In the genomic region with DNA sequence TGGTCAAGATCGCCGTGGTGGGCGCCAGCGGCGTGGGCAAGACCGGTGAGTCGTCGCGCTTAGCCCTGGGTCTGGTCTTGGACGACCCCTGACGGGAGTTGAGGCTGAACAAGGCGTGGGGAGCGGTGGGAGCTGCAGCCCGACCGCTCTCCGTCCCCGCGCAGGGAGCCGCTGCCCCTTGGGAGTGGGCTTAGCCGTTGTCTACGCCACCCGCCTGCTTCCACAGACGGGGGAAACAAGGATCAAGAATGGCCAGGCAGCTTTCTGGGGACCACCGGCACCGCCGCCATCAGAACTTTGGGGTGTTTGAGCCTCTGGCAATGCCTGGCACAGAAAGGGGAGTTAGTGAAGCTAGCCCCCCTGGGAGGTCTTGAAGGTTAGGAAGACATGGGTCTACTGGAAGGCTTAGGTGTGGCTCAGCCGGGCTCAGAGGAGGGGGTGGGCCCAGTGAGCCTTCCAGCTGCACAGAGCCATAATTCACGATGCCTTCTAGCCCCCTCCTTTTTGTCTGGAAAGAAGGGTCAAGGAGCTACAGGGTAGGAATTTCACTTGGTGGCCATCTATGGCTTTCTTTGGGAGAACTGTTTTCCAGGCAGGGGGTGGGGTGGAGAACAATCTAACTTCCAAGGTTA, we compare ENCODE assay signal across 8 cellular contexts. TPM values are rescaled to one million over a fixed set of nuclear protein-coding genes. Genes with fewer than 3 reads are reported as not detected.
DNase-seq lines count a peak whose midpoint lies in the region; ATAC-seq and TF ChIP-seq lines count a peak whose summit lies in the region.

No MANE protein-coding gene starts in this region.

- DNase-seq in GM13977 (ENCODE audit: low spot score) (peak; percentile 27), RWPE2 (ENCODE audit: low spot score) (no peak), fibroblast of the aortic adventitia (ENCODE audit: low read depth) (no peak), NCI-H2196 treated with DMSO at 0.1 percent for 48 hours (lab: John Stamatoyannopoulos, UW; ENCODE audit: unreplicated experiment) (no peak), DMS53 treated with DMSO at 0.1 percent for 48 hours (lab: John Stamatoyannopoulos, UW; ENCODE audit: unreplicated experiment) (no peak), NCI-H1694 treated with DMSO at 0.1 percent for 48 hours (lab: John Stamatoyannopoulos, UW) (no peak)
- no peak for DNase-seq in activated naive CD4-positive, alpha-beta T cell treated with anti-CD3 and anti-CD28 coated beads, Interleukin-2, amount 50 U/mL, for 16 hours

- H3K9ac ChIP-seq in rectal smooth muscle tissue (ENCODE audit: low read length) = no peak overlapping the region

- no peak overlapping the region for H3K27ac ChIP-seq in RWPE2 (ENCODE audit: poor library complexity, severe bottlenecking)
- peak overlapping the region; percentile 12 for H3K27ac ChIP-seq in rectal smooth muscle tissue (ENCODE audit: low read depth, low read length)

- no peaks in the 10 kb centered on the region for H3K27me3 ChIP-seq in RWPE2 (ENCODE audit: insufficient read depth, poor library complexity, severe bottlenecking)
- H3K27me3 ChIP-seq in rectal smooth muscle tissue (ENCODE audit: control insufficient read depth, insufficient read depth, low read length) = peaks cover 4% of the 10 kb centered on the region

- TF ChIP-seq CTCF in GM13977 (IDR thresholded peaks at IDR 0.05; ENCODE audit: extremely low read depth, insufficient read depth, missing control alignments) = no peak
- TF ChIP-seq CTCF in RWPE2 (IDR thresholded peaks at IDR 0.05; ENCODE audit: poor library complexity, severe bottlenecking) = no peak
- no peak for TF ChIP-seq CTCF in fibroblast of the aortic adventitia (IDR thresholded peaks at IDR 0.05; ENCODE audit: insufficient read depth, low read length)

- H3K36me3 ChIP-seq in RWPE2 (ENCODE audit: low read depth) (peaks cover 4% of the 10 kb centered on the region; the same call in 1 of the 2 replicates), rectal smooth muscle tissue (ENCODE audit: control insufficient read depth, insufficient read depth, low read length) (no peaks in the 10 kb centered on the region)

- H3K4me1 ChIP-seq in RWPE2 (ENCODE audit: insufficient read depth, poor library complexity, severe bottlenecking) (peaks cover 4% of the 10 kb centered on the region), rectal smooth muscle tissue (ENCODE audit: control insufficient read depth, insufficient read depth, low read length) (peaks cover 6% of the 10 kb centered on the region)

- in situ Hi-C loops in GM13977 (cut with MboI; ENCODE audit: low pct_unique_long_range_greater_than_20kb, low sequenced_read_pairs, unreplicated experiment) = no loop called here

- H3K9me3 ChIP-seq in RWPE2 (ENCODE audit: severe bottlenecking) = no peaks in the 10 kb centered on the region

- ATAC-seq in RWPE2 (ENCODE audit: low read depth) = no peak

- H3K4me3 ChIP-seq in RWPE2 (ENCODE audit: severe bottlenecking) = peak overlapping the region; percentile 47
- H3K4me3 ChIP-seq in fibroblast of the aortic adventitia (ENCODE audit: low read depth, low read length) = peak overlapping the region; percentile 76
- H3K4me3 ChIP-seq in rectal smooth muscle tissue (ENCODE audit: low read length) = peak overlapping the region; percentile 79

RNA-seq across cellular contexts. Expression of gene RASL11B, which starts 0.6 kb away (rescaled TPM):
- total RNA-seq in fibroblast of the aortic adventitia (ENCODE audit: low replicate concordance) = 0.63 TPM in 1 of 2 replicates, not detected in the other
